ENCODE assay signal across 8 cellular contexts in the genomic region with DNA sequence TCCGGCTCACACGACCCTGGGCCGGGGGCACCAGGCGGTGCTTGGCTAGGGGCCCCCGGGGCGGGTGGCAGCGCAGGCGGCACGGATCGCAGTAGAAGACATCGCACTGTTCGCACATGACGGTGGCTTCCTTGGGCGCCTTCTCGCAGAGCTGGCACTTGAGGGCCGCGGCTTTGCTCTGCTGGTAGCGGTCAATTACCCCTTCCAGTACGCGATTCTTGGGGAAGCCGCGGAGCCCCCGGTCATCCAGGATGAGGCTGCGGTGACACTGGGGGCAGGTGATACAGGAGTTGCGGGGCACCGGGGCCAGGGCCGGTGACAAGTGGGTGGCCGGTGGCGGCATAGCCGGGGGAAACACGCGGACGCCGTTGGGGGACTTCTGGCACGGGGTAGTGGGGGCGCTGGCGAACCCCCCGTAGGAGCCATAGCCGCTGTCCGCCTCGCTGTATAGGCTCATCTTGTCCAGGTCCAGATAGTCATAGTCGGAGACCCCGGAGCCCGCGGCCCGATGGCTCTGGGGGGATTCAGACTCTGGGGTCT. TPM values are rescaled to one million over a fixed set of nuclear protein-coding genes. Genes with fewer than 3 reads are reported as not detected.
A peak's percentile ranks its signal among the peaks of the same experiment; 100 is the strongest.
DNase-seq lines count a peak whose midpoint lies in the region; ATAC-seq and TF ChIP-seq lines count a peak whose summit lies in the region.

No MANE protein-coding gene starts in this region.

- no peak for ATAC-seq in Right ventricle myocardium inferior
- no peak for ATAC-seq in left cardiac atrium
- no peak for ATAC-seq in naive thymus-derived CD4-positive, alpha-beta T cell
- ATAC-seq in GM21515 (IDR thresholded peaks at IDR 0.05; ENCODE audit: unreplicated experiment): no peak
- no peak for ATAC-seq in GM19324 (IDR thresholded peaks at IDR 0.05; ENCODE audit: low FRiP score, unreplicated experiment)

- TF ChIP-seq CTCF in VCaP (conservative IDR thresholded peaks at IDR 0.05): no peak
- no peak for TF ChIP-seq CTCF in uterus (IDR thresholded peaks at IDR 0.05)

- TF ChIP-seq POLR2A in uterus (IDR thresholded peaks at IDR 0.05): no peak

- peak overlapping the region; percentile 90 for H3K9ac ChIP-seq in endocrine pancreas (ENCODE audit: control insufficient read depth, insufficient read depth, low read length)

- peaks cover 7 to 66% (median 14%) of the 10 kb centered on the region in 5 donors for H3K27me3 Mint-ChIP-seq in naive thymus-derived CD4-positive, alpha-beta T cell

- H3K27me3 ChIP-seq in endocrine pancreas (ENCODE audit: control insufficient read depth, insufficient read depth, low read length) (no peaks in the 10 kb centered on the region), uterus (no peaks in the 10 kb centered on the region)
- H3K27me3 ChIP-seq in naive thymus-derived CD4-positive, alpha-beta T cell (ENCODE audit: control insufficient read depth in 2 of 2, insufficient read depth in 2 of 2, low read length in 2 of 2): peaks cover 0 to 3% of the 10 kb centered on the region in 2 donors

- intact Hi-C loops in Right ventricle myocardium inferior (cut with DNase I): loop anchor here (10.0 kb wide), 1 partner anchor 140 kb away; no protein-coding TSS in a partner anchor
- intact Hi-C loops in left cardiac atrium (cut with DNase I): loop anchor here in 1 of 2 donors (10.0 kb wide), 1 partner anchor 140 kb away; no protein-coding TSS in a partner anchor
- intact Hi-C loops in naive thymus-derived CD4-positive, alpha-beta T cell (cut with micrococcal nuclease): loop anchor here (2.0 to 10.0 kb wide), 6 partner anchors 230 to 1630 kb away; a partner anchor contains a TSS
- intact Hi-C loops in uterus (cut with DNase I; ENCODE audit: low total_unique reads): no loop called here

- H3K4me3 Mint-ChIP-seq in naive thymus-derived CD4-positive, alpha-beta T cell: peak overlapping the region; percentile 89 to 98 (median 95)

- H3K4me1 Mint-ChIP-seq in naive thymus-derived CD4-positive, alpha-beta T cell: peaks cover 4 to 18% (median 9%) of the 10 kb centered on the region in 7 donors

- H3K9me3 Mint-ChIP-seq in naive thymus-derived CD4-positive, alpha-beta T cell: no peaks in the 10 kb centered on the region

- H3K36me3 ChIP-seq in endocrine pancreas (ENCODE audit: control insufficient read depth, insufficient read depth, low read length) (no peaks in the 10 kb centered on the region), uterus (no peaks in the 10 kb centered on the region)
- peaks cover 0 to 4% (median 0%) of the 10 kb centered on the region in 3 experiments for H3K36me3 ChIP-seq in naive thymus-derived CD4-positive, alpha-beta T cell (ENCODE audit: control insufficient read depth in 2 of 3, insufficient read depth in 3 of 3, low read length in 3 of 3)

- H3K9me3 ChIP-seq in endocrine pancreas (ENCODE audit: control insufficient read depth, low read length) (no peaks in the 10 kb centered on the region), uterus (no peaks in the 10 kb centered on the region)
- no peaks in the 10 kb centered on the region for H3K9me3 ChIP-seq in naive thymus-derived CD4-positive, alpha-beta T cell (ENCODE audit: control insufficient read depth in 2 of 3, low read length in 3 of 3)

- H3K4me1 ChIP-seq in endocrine pancreas (ENCODE audit: control insufficient read depth, insufficient read depth, low read length): peaks cover 30% of the 10 kb centered on the region
- peaks cover 3 to 8% of the 10 kb centered on the region in 2 donors for H3K4me1 ChIP-seq in naive thymus-derived CD4-positive, alpha-beta T cell (ENCODE audit: control insufficient read depth in 2 of 2, insufficient read depth in 2 of 2, low read length in 2 of 2)
- peaks cover 0 to 19% of the 10 kb centered on the region in 2 donors for H3K4me1 ChIP-seq in uterus

- no peaks in the 10 kb centered on the region for H3K36me3 Mint-ChIP-seq in naive thymus-derived CD4-positive, alpha-beta T cell

- POLR2A ChIA-PET in naive thymus-derived CD4-positive, alpha-beta T cell (lab: Charles Lee): interaction anchor here (0.6 to 2.3 kb wide), 2 partner anchors 116 to 146 kb away, joined by 3 to 9 read pairs; a partner anchor contains a TSS

- H3K27ac ChIP-seq in VCaP: peak overlapping the region; percentile 80
- no peak overlapping the region for H3K27ac ChIP-seq in naive thymus-derived CD4-positive, alpha-beta T cell (ENCODE audit: low read depth, low read length)
- H3K27ac ChIP-seq in uterus: peak overlapping the region; percentile 70 to 90

- DNase-seq in Right ventricle myocardium inferior (ENCODE audit: missing footprints) (peak; percentile 72), left cardiac atrium (no peak), uterus (no peak)
- peak in 6 of 9 donors; percentile 1 to 34 (median 19) for DNase-seq in naive thymus-derived CD4-positive, alpha-beta T cell

- CTCF ChIA-PET in naive thymus-derived CD4-positive, alpha-beta T cell (lab: Charles Lee): no interaction called here

- H3K4me3 ChIP-seq in endocrine pancreas (ENCODE audit: control insufficient read depth, insufficient read depth, low read length) (peak overlapping the region; percentile 77), uterus (peak overlapping the region; percentile 59 to 73)
- H3K4me3 ChIP-seq in naive thymus-derived CD4-positive, alpha-beta T cell (ENCODE audit: low read length): peak overlapping the region; percentile 83

- H3K27ac Mint-ChIP-seq in naive thymus-derived CD4-positive, alpha-beta T cell: peak overlapping the region in 1 of 9 donors; percentile 87

RNA-seq across cellular contexts. Expression of a gene that starts 0.6 kb away (rescaled TPM):
- total RNA-seq in Right ventricle myocardium inferior (0.62 TPM), left cardiac atrium (under 1 TPM; 0.24 to 0.89 TPM), uterus (1 to 10 TPM; 2.4 to 7.6 (median 3.4) TPM)
- total RNA-seq in naive thymus-derived CD4-positive, alpha-beta T cell: 1 to 10 TPM in 1 of 5 experiments, under 1 TPM in 4; 0.27 to 1.7 (median 0.39) TPM
- under 1 TPM; 0.04 to 0.13 TPM for polyA plus RNA-seq in naive thymus-derived CD4-positive, alpha-beta T cell

Comparison
In these comparisons a context has a peak if more than half of its experiments do, and no peak if none do; other contexts are left out.
1. DNase-seq: peak in Right ventricle myocardium inferior (single experiment) and naive thymus-derived CD4-positive, alpha-beta T cell (6 of 9); none in left cardiac atrium (single experiment) and uterus (0 of 2).
2. Peak in every context shown above with its lines, with median percentiles within 50 percentile points of each other: H3K4me3 ChIP-seq.